In the genomic region with DNA sequence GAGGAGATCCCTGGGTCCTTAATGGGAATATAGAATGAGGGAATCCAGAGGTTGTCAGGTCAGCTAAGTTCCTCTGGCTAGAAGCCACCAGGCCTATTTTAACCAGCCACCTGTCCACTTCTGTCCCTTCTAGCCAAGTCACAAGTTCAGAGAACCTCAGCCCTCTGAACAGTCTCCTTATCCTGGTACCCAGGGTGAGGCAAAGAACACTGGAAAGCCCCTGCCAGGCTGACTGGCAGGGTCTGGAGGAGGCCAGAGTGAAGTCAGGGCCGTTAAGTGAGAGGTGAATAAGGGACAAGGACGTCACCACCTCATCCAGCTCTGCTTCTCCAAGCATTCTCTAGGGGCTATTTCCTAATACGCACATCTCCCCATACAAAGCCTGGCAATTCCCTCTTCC, we compare ENCODE assay signal across 10 cellular contexts. TPM values are rescaled to one million over a fixed set of nuclear protein-coding genes. Genes with fewer than 3 reads are reported as not detected.
DNase-seq lines count a peak whose midpoint lies in the region; ATAC-seq, FAIRE-seq and TF ChIP-seq lines count a peak whose summit lies in the region.
"Had no signal": no experiment of that assay in that cellular context is flagged by ENCODE, and none has a peak within 500 bp of the region (broad histone marks: within the 10 kb centered on the region; RNA-seq: fewer than 3 reads in every experiment).

No MANE protein-coding gene starts in this region.

- intact Hi-C loops in heart left ventricle (cut with DNase I), result loop anchor here in 2 of 10 donors (5.0 to 10.0 kb wide), 3 partner anchors 37 to 596 kb away; partner anchors contain the start of gene CD68 (in 1 of the 2)
- intact Hi-C loops in cardiac septum (cut with DNase I), result no loop called here

- H3K27me3 ChIP-seq in heart left ventricle, result no peaks in the 10 kb centered on the region
- no peaks in the 10 kb centered on the region for H3K27me3 ChIP-seq in astrocyte (ENCODE audit: insufficient read depth, low read length)

- H3K27me3 Mint-ChIP-seq in astrocyte (ENCODE audit: low read depth, unreplicated experiment), result no peaks in the 10 kb centered on the region

- TF ChIP-seq POLR2A in heart left ventricle (IDR thresholded peaks at IDR 0.05), result no peak

- H3K4me2 ChIP-seq in astrocyte (ENCODE audit: low read length), result peak overlapping the region; percentile 27

- no peak for ATAC-seq in heart left ventricle
- ATAC-seq in stimulated activated effector memory CD8-positive, alpha-beta T cell treated with anti-CD3 and anti-CD28 coated beads, Interleukin-12 subunit alpha, Interleukin-12 subunit beta, amount 100 ng/mL, for 72 hours, result no peak

- no peak overlapping the region for H2AFZ ChIP-seq in astrocyte (ENCODE audit: low read depth, low read length)

- no peak overlapping the region for H3K9ac ChIP-seq in astrocyte (ENCODE audit: low read length)

- no peak for FAIRE-seq in astrocyte (lab: Jason Lieb, UNC)
- FAIRE-seq: GM12891 had no signal

- peaks cover 72% of the 10 kb centered on the region for H3K79me2 ChIP-seq in astrocyte (ENCODE audit: insufficient read depth, low read length)

- 51 to 61% (median 54%) methylated on average over 3 of the region's 3 CpGs for WGBS in heart left ventricle, 4 donors

- H3K27ac ChIP-seq in heart left ventricle (peak overlapping the region in 10 of 12 donors; percentile 10 to 98 (median 35)), astrocyte (ENCODE audit: low read depth, low read length) (no peak overlapping the region)

- H3K9me3 Mint-ChIP-seq in astrocyte (ENCODE audit: unreplicated experiment), result no peaks in the 10 kb centered on the region
- no peaks in the 10 kb centered on the region for H3K9me3 Mint-ChIP-seq in stimulated activated effector memory CD8-positive, alpha-beta T cell treated with anti-CD3 and anti-CD28 coated beads, Interleukin-12 subunit alpha, Interleukin-12 subunit beta, amount 100 ng/mL, for 72 hours
- H3K9me3 Mint-ChIP-seq: CD14-positive monocyte had no signal

- no peak for DNase-seq in heart left ventricle
- no peak for DNase-seq in cardiac septum (ENCODE audit: low spot score)
- no peak for DNase-seq in astrocyte (ENCODE audit: low read depth)
- no peak for DNase-seq in stimulated activated effector memory CD8-positive, alpha-beta T cell treated with anti-CD3 and anti-CD28 coated beads, Interleukin-12 subunit alpha, Interleukin-12 subunit beta, amount 100 ng/mL, for 72 hours (ENCODE audit: low spot score in 2 of 2)
- DNase-seq in occipital lobe (lab: John Stamatoyannopoulos, UW), result no peak
- DNase-seq in stimulated activated CD4-positive, alpha-beta T cell treated with anti-CD3 and anti-CD28 coated beads, Interleukin-4, amount 100 ng/mL, for 4 hours, result no peak
- DNase-seq: activated gamma-delta T cell treated with Interleukin-2 at 50 U/mL for 16 hours; effector CD8-positive, alpha-beta T cell had no signal

- H3K4me1 Mint-ChIP-seq in astrocyte (ENCODE audit: low read depth, unreplicated experiment), result peaks cover 22% of the 10 kb centered on the region
- peaks cover 53% of the 10 kb centered on the region for H3K4me1 Mint-ChIP-seq in stimulated activated effector memory CD8-positive, alpha-beta T cell treated with anti-CD3 and anti-CD28 coated beads, Interleukin-12 subunit alpha, Interleukin-12 subunit beta, amount 100 ng/mL, for 72 hours

- peaks cover 7% of the 10 kb centered on the region for H3K36me3 Mint-ChIP-seq in astrocyte (ENCODE audit: low read depth, unreplicated experiment)
- peaks cover 86% of the 10 kb centered on the region for H3K36me3 Mint-ChIP-seq in stimulated activated effector memory CD8-positive, alpha-beta T cell treated with anti-CD3 and anti-CD28 coated beads, Interleukin-12 subunit alpha, Interleukin-12 subunit beta, amount 100 ng/mL, for 72 hours

- H3K4me1 ChIP-seq in heart left ventricle, result peaks cover 8 to 47% (median 36%) of the 10 kb centered on the region in 12 donors
- peaks cover 15% of the 10 kb centered on the region for H3K4me1 ChIP-seq in astrocyte (ENCODE audit: insufficient read depth, low read length)

- H3K36me3 ChIP-seq in heart left ventricle, result peaks cover 0 to 38% (median 34%) of the 10 kb centered on the region in 9 donors
- peaks cover 16% of the 10 kb centered on the region for H3K36me3 ChIP-seq in astrocyte (ENCODE audit: insufficient read depth, low read length)

- H3K9me3 ChIP-seq in heart left ventricle, result no peaks in the 10 kb centered on the region
- H3K9me3 ChIP-seq in astrocyte (ENCODE audit: insufficient read depth, low read depth, low read length), result no peaks in the 10 kb centered on the region

- TF ChIP-seq CTCF in heart left ventricle (IDR thresholded peaks at IDR 0.05) (no peak), astrocyte (IDR thresholded peaks at IDR 0.05; ENCODE audit: insufficient read depth, low read depth, low read length) (no peak)

- peak overlapping the region; percentile 74 for H3K4me3 Mint-ChIP-seq in astrocyte (ENCODE audit: unreplicated experiment)
- peak overlapping the region; percentile 92 for H3K4me3 Mint-ChIP-seq in stimulated activated effector memory CD8-positive, alpha-beta T cell treated with anti-CD3 and anti-CD28 coated beads, Interleukin-12 subunit alpha, Interleukin-12 subunit beta, amount 100 ng/mL, for 72 hours

- no peak overlapping the region for H3K27ac Mint-ChIP-seq in astrocyte (ENCODE audit: unreplicated experiment)
- peak overlapping the region; percentile 100 for H3K27ac Mint-ChIP-seq in stimulated activated effector memory CD8-positive, alpha-beta T cell treated with anti-CD3 and anti-CD28 coated beads, Interleukin-12 subunit alpha, Interleukin-12 subunit beta, amount 100 ng/mL, for 72 hours

- H3K4me3 ChIP-seq in heart left ventricle, result peak overlapping the region in 2 of 12 donors; percentile 98
- H3K4me3 ChIP-seq in astrocyte (ENCODE audit: insufficient read depth, low read depth, low read length), result no peak overlapping the region

- H4K20me1 ChIP-seq in astrocyte (ENCODE audit: insufficient read depth, low read length), result peaks cover 32% of the 10 kb centered on the region

RNA-seq across cellular contexts. Expression of gene CTDNEP1, which starts 2.7 kb away (rescaled TPM):
- total RNA-seq in heart left ventricle, result 100 to 1,000 TPM in 6 of 9 donors, 10 to 100 TPM in 3; 54.0 to 126 (median 107) TPM
- polyA plus RNA-seq in heart left ventricle, result 100 to 1,000 TPM in 1 of 2 donors, 10 to 100 TPM in 1; 54.4 to 120 TPM
- 111 TPM for total RNA-seq in cardiac septum
- total RNA-seq in astrocyte, result 102 and 103 TPM in 2 replicates
- total RNA-seq in occipital lobe, result 26.5 TPM

RNA-seq across cellular contexts. Expression of gene ELP5, which starts 3.2 kb away (rescaled TPM):
- 10 to 100 TPM; 28.0 to 87.2 (median 52.6) TPM for total RNA-seq in heart left ventricle
- 10 to 100 TPM; 33.5 to 47.0 TPM for polyA plus RNA-seq in heart left ventricle
- total RNA-seq in cardiac septum, result 57.5 TPM
- total RNA-seq in astrocyte, result 24.9 and 25.4 TPM in 2 replicates
- 25.4 TPM for total RNA-seq in occipital lobe

RNA-seq across cellular contexts. Expression of gene GABARAP, which starts 6.6 kb away (rescaled TPM):
- total RNA-seq in heart left ventricle, result 100 to 1,000 TPM; 293 to 591 (median 491) TPM
- 100 to 1,000 TPM; 580 to 674 TPM for polyA plus RNA-seq in heart left ventricle
- 449 TPM for total RNA-seq in cardiac septum
- total RNA-seq in astrocyte, result 434 and 454 TPM in 2 replicates
- 93.3 TPM for total RNA-seq in occipital lobe

RNA-seq across cellular contexts. Expression of gene PHF23, which starts 9.6 kb away (rescaled TPM):
- total RNA-seq in heart left ventricle (10 to 100 TPM; 19.1 to 36.7 (median 23.0) TPM), cardiac septum (20.5 TPM), astrocyte (78.0 and 89.5 TPM in 2 replicates), occipital lobe (33.7 TPM)
- 10 to 100 TPM; 13.7 to 31.8 TPM for polyA plus RNA-seq in heart left ventricle

RNA-seq across cellular contexts. Expression of gene CLDN7, which starts 13.5 kb away (rescaled TPM):
- total RNA-seq in heart left ventricle (1 to 10 TPM in 5 of 9 donors, under 1 TPM in 2, not detected in 2; 0.36 to 2.6 (median 2.0) TPM), cardiac septum (0.75 TPM), astrocyte (4.6 and 10.5 TPM in 2 replicates), occipital lobe (0.16 TPM)
- 1 to 10 TPM; 1.1 to 1.3 TPM for polyA plus RNA-seq in heart left ventricle
